ENCODE assay signal across 8 cellular contexts in the genomic region with DNA sequence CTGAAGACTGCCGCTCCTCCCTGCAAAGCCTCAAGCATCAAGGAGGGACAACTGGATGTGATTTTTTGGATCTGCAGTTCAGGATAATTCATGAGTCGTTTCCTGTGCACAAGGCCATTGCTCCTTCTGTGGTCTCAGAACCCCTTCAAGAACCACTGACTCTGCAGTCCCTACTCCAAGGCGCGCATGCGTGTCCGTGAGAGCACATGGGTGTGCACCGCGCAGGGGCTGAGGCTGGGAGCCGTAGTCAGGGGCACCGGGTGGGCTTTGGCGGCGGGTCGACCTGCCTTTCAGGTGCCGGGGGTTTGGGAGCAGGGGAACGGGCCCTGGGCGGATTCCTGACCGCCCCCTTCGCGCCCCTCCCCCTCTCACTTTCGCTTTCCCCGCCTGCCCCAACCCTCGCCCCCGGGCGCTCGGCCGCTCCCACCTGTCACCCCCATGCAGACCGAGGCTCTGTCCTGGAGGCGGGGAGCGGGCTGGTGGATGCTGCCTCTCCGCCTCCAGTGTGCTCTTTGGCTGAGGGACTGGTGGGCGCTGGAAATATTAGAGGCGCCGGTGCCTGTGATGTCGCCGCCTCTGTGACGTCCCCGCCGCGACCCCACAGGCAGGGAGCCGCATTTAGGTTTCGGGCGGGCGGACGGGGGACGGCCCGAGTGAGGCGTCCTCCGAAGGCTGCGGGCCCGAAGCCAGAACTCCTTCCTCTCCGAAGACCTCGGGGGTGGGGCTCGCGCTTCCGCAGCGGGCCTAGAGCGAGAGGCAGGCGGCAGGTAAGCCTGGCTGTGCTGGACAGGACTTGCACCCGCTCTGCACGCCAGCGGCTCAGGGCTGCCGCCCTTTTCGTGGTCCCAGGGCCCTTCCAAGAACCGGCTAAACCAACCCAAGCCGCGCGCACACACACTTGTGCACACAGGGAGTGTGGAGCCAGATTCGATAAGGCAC. TPM values are rescaled to one million over a fixed set of nuclear protein-coding genes. Genes with fewer than 3 reads are reported as not detected.
DNase-seq lines count a peak whose midpoint lies in the region; ATAC-seq and TF ChIP-seq lines count a peak whose summit lies in the region.

TSS of gene SPATA32 (minus strand) at position 518 of the 939 bp plus-strand sequence. CDS start at position 440, 78 bp downstream.

- no peak for TF ChIP-seq CTCF in spleen (IDR thresholded peaks at IDR 0.05 in 8 of 11, conservative IDR thresholded peaks at IDR 0.05 in 3 of 11)

- ATAC-seq in T-cell (replicated peaks in 1 of 4), result peak; percentile 84 to 90 (median 88)

- H3K9ac ChIP-seq in iPS-20b (ENCODE audit: low read depth, low read length), result peak within 1 kb of the TSS; percentile 46

- CTCF ChIA-PET in T-cell (lab: Charles Lee), result interaction anchor here in 1 of 2 donors (0.6 to 1.4 kb wide), 2 partner anchors 42 to 1341 kb away, joined by 3 to 4 read pairs; no protein-coding TSS in a partner anchor

- POLR2A ChIA-PET in T-cell (lab: Charles Lee), result interaction anchor here in 1 of 2 donors (0.5 kb wide), 1 partner anchor 104 kb away, joined by 3 read pairs; no protein-coding TSS in a partner anchor

- H3K4me1 ChIP-seq in iPS-20b (ENCODE audit: insufficient read depth, low read length), result peaks cover 7% of the 10 kb centered on the region; the same call in 1 of the 2 replicates
- peaks cover 0 to 36% (median 24%) of the 10 kb centered on the region in 6 donors for H3K4me1 ChIP-seq in spleen

- peak; percentile 3 for TF ChIP-seq POLR2A in GM19193 (IDR thresholded peaks at IDR 0.05; ENCODE audit: extremely low read depth, insufficient read depth, insufficient read length)
- TF ChIP-seq POLR2A in spleen (IDR thresholded peaks at IDR 0.05), result no peak

- H3K27me3 Mint-ChIP-seq in T-cell, result no peaks in the 10 kb centered on the region

- H3K36me3 ChIP-seq in iPS-20b (ENCODE audit: insufficient read depth, low read depth, low read length), result peaks cover under 1% of the 10 kb centered on the region
- H3K36me3 ChIP-seq in spleen, result peaks cover 0 to 43% (median 33%) of the 10 kb centered on the region in 6 donors

- H3K27ac Mint-ChIP-seq in T-cell, result peak within 1 kb of the TSS; percentile 84 to 93

- H3K9me3 Mint-ChIP-seq in T-cell, result no peaks in the 10 kb centered on the region

- H3K27me3 ChIP-seq in iPS-20b (ENCODE audit: insufficient read depth, low read length) (peaks cover 32% of the 10 kb centered on the region), spleen (replicated peaks in 1 of 7) (no peaks in the 10 kb centered on the region)

- H3K4me3 ChIP-seq in iPS-20b (ENCODE audit: low read length) (peak within 1 kb of the TSS; percentile 58), spleen (peak within 1 kb of the TSS; percentile 57 to 88 (median 70))

- peak; percentile 41 to 77 (median 62) for DNase-seq in T-cell
- peak in 45 of 58 donors; percentile 10 to 80 (median 35) for DNase-seq in anterior cingulate cortex (lab: John Stamatoyannopoulos, UW)
- peak; percentile 95 for DNase-seq in spleen
- no peak for DNase-seq in AG08396 (ENCODE audit: low spot score)
- DNase-seq in mesenteric fat pad (ENCODE audit: low spot score), result no peak
- no peak for DNase-seq in NCI-H226

- H3K9me3 ChIP-seq in iPS-20b (ENCODE audit: insufficient read depth, low read depth, low read length) (no peaks in the 10 kb centered on the region), spleen (no peaks in the 10 kb centered on the region)

- intact Hi-C loops in spleen (cut with DNase I; ENCODE audit: low total_unique reads), result no loop called here

- H3K27ac ChIP-seq in iPS-20b (ENCODE audit: low read length), result no peak within 1 kb of the TSS
- peak within 1 kb of the TSS; percentile 53 to 87 (median 75) for H3K27ac ChIP-seq in spleen

- H3K4me3 Mint-ChIP-seq in T-cell, result peak within 1 kb of the TSS; percentile 80 to 82 (median 82)

- H3K36me3 Mint-ChIP-seq in T-cell, result peaks cover 7% of the 10 kb centered on the region

- WGBS in spleen, 5 donors, result 2 to 4% (median 3%) methylated on average over 25 to 68 of the region's 68 CpGs

- peaks cover 35 to 39% (median 37%) of the 10 kb centered on the region in 3 donors for H3K4me1 Mint-ChIP-seq in T-cell

RNA-seq across cellular contexts. Expression of gene SPATA32, which starts in this region (rescaled TPM):
- total RNA-seq in T-cell, result under 1 TPM in 4 of 5 donors, not detected in 1; 0.37 to 0.55 (median 0.42) TPM
- total RNA-seq in spleen, result under 1 TPM in 1 of 7 donors, not detected in 6; 0.17 TPM
- under 1 TPM in 2 of 3 donors, not detected in 1; 0.08 to 0.09 TPM for polyA plus RNA-seq in spleen
- total RNA-seq in mesenteric fat pad, result not detected

Comparison
In these comparisons a context has a peak if more than half of its experiments do, and no peak if none do; other contexts are left out.
1. Peak in DNase-seq and ATAC-seq in T-cell; RNA of the gene not detected or under 1 TPM.
2. Peak in DNase-seq, H3K4me3 ChIP-seq and H3K27ac ChIP-seq in spleen; RNA of the gene not detected or under 1 TPM.
3. DNase-seq: peak in anterior cingulate cortex (45 of 58); none in AG08396 (single experiment), mesenteric fat pad (single experiment) and NCI-H226 (single experiment).